1 cellular context compared by ENCODE assay signal in the genomic region with DNA sequence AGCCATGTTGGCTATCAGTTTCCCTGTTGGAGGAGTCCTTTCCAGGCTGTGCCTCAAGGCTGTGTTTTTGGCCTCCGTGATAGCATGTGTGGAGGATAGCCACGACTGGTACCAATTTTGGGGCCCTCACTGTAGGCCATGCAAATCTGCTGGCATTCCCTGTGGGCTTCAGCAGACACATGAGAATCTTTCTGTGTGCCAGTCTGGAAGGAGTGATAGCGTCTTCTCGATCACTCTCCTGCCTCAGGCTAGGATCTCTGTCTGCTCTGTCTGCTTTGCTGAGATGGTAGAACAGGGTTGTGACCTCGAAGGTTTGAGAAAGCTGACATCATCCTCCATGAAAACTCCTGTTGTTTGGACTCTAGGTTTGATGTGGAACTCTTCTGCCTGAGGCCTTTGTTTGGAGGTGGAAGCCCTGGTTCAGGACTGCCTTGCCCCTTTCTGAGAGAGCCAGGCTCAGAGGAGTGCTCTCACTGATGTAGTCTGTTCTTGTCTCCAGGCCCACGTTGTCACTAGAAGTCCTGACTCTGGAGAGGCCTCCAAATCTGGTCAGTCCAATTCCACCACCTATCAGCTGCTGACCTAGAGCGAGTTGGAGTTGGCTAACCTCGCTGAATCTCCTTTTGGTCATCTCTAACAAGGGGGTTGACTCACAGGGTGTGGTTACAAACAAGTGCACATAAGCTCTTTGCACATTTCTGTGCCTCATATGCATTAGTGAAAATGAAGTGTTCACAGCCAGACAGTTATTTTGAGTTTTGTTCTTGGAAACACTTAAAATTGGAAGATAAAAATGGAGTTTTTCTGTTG.
TF ChIP-seq lines count a peak whose summit lies in the region.

No MANE protein-coding gene starts in this region.

TF ChIP-seq in A549, 52 proteins besides CTCF, POLR2A, EP300 and RAD21:
- no peak for TF ChIP-seq NR3C1 (IDR thresholded peaks at IDR 0.05)
- TF ChIP-seq, protein P1, sequence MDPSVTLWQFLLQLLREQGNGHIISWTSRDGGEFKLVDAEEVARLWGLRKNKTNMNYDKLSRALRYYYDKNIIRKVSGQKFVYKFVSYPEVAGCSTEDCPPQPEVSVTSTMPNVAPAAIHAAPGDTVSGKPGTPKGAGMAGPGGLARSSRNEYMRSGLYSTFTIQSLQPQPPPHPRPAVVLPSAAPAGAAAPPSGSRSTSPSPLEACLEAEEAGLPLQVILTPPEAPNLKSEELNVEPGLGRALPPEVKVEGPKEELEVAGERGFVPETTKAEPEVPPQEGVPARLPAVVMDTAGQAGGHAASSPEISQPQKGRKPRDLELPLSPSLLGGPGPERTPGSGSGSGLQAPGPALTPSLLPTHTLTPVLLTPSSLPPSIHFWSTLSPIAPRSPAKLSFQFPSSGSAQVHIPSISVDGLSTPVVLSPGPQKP (IDR thresholded peaks at IDR 0.05; ENCODE audit: low read depth, low read length): no peak
- TF ChIP-seq HMGXB4 (CRISPR knock-in tag; IDR thresholded peaks at IDR 0.05; ENCODE audit: borderline replicate concordance): no peak
